In the genomic region with DNA sequence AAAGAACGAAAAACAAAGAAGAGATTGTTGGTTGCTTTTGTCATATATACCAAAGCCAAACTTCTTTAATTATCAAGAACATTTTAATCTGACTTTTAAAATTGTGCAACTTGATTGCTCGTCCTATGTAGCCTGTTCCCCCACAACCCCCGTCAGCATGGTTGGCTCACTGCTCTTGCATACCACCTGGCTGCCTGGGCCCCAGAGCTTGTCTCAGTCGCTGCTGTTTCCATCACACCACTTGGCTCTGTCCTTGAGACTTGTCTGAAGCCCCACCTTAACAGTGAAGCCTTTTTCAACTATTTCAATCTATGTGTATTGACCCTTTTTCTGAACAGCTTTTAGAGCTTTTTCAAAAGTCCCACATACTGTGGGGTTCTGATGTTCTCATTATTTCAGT, we compare ENCODE assay signal across 17 cellular contexts.
DNase-seq lines count a peak whose midpoint lies in the region; ATAC-seq and TF ChIP-seq lines count a peak whose summit lies in the region.
"Had no signal": no experiment of that assay in that cellular context is flagged by ENCODE, and none has a peak within 500 bp of the region (broad histone marks: within the 10 kb centered on the region; RNA-seq: fewer than 3 reads in every experiment).

No MANE protein-coding gene starts in this region.

- WGBS in endodermal cell (ENCODE audit: insufficient coverage in 1 of 2, insufficient read length in 1 of 2), 2 experiments = 77 to 81% methylated on average over 2 to 3 of the region's 4 CpGs
- WGBS in right cardiac atrium = 58% methylated on average over 4 of the region's 4 CpGs
- 65 to 86% (median 78%) methylated on average over 4 of the region's 4 CpGs for WGBS in stomach, 5 donors

- no peak overlapping the region for H2AFZ ChIP-seq in GM23338
- no peak overlapping the region for H2AFZ ChIP-seq in KMS-11 (ENCODE audit: low read depth)

- H3K27me3 Mint-ChIP-seq in GM23338 (ENCODE audit: insufficient read depth, low read depth, poor library complexity) (peaks cover 2% of the 10 kb centered on the region), endodermal cell (ENCODE audit: insufficient read depth) (no peaks in the 10 kb centered on the region), Calu3 (ENCODE audit: unreplicated experiment) (no peaks in the 10 kb centered on the region)

- CTCF ChIA-PET in Calu3 (lab: Charles Lee) = interaction anchor here (1.0 kb wide), 1 partner anchor 9 kb away, joined by 3 read pairs; no protein-coding TSS in a partner anchor

- ATAC-seq in GM23338 (peak; percentile 76), right cardiac atrium (peak; percentile 74 to 78)
- no peak for ATAC-seq in stimulated activated naive CD8-positive, alpha-beta T cell treated with anti-CD3 and anti-CD28 coated beads, Interleukin-15, Interleukin-2, amounts not matched to agents 100 U/mL and 50 U/mL, for 24 hours
- ATAC-seq: A549; CD8-positive, alpha-beta T cell had no signal

- BruUV-seq in Calu3 (replicated peaks; lab: Mats Ljungman, UMichigan) = no TSS peak

- H3K9ac ChIP-seq in KMS-11 (no peak overlapping the region), endodermal cell (ENCODE audit: extremely low read depth, low read length, poor library complexity, severe bottlenecking) (no peak overlapping the region)

- no peaks in the 10 kb centered on the region for H3F3A ChIP-seq in GM23338 (replicated peaks; ENCODE audit: low read depth)

- H3K9me2 ChIP-seq in GM23338 (ENCODE audit: insufficient read depth) = no peaks in the 10 kb centered on the region

- H3K4me2 ChIP-seq in GM23338 (no peak overlapping the region), KMS-11 (peak overlapping the region; percentile 72)
- H3K4me2 ChIP-seq: A549 had no signal

- H3K9me3 Mint-ChIP-seq in GM23338 (no peaks in the 10 kb centered on the region), endodermal cell (no peaks in the 10 kb centered on the region), Calu3 (ENCODE audit: low read depth, unreplicated experiment) (no peaks in the 10 kb centered on the region)
- H3K9me3 Mint-ChIP-seq: CD8-positive, alpha-beta T cell; HFFc6 had no signal

- H4K20me1 ChIP-seq in GM23338 (replicated peaks; ENCODE audit: insufficient read depth) = no peaks in the 10 kb centered on the region
- H4K20me1 ChIP-seq in KMS-11 (ENCODE audit: insufficient read depth) = no peaks in the 10 kb centered on the region

- no peak for TF ChIP-seq POLR2A in stomach (IDR thresholded peaks at IDR 0.05)

- H3K36me3 Mint-ChIP-seq in GM23338 (ENCODE audit: low read depth) (no peaks in the 10 kb centered on the region), endodermal cell (ENCODE audit: low read depth) (no peaks in the 10 kb centered on the region), Calu3 (ENCODE audit: insufficient read depth, unreplicated experiment) (no peaks in the 10 kb centered on the region)
- H3K36me3 Mint-ChIP-seq: CD8-positive, alpha-beta T cell had no signal

- peak; percentile 34 for DNase-seq in GM23338 (ENCODE audit: low spot score)
- peak; percentile 63 for DNase-seq in endodermal cell
- DNase-seq in right cardiac atrium = peak in 2 of 3 donors; percentile 27 to 41
- DNase-seq in stomach = no peak
- no peak for DNase-seq in Calu3
- no peak for DNase-seq in stimulated activated naive CD8-positive, alpha-beta T cell treated with anti-CD3 and anti-CD28 coated beads, Interleukin-15, Interleukin-2, amounts not matched to agents 100 U/mL and 50 U/mL, for 24 hours
- DNase-seq: BE2C; CD8-positive, alpha-beta T cell; COR-L47; DND-41; GDM1; HCEC 1CT; HFFc6 had no signal

- H3K4me3 Mint-ChIP-seq in GM23338 (no peak overlapping the region), endodermal cell (no peak overlapping the region), Calu3 (ENCODE audit: low read depth, unreplicated experiment) (no peak overlapping the region)
- H3K4me3 Mint-ChIP-seq: CD8-positive, alpha-beta T cell; HFFc6 had no signal

- H3K27ac ChIP-seq in GM23338 (ENCODE audit: low read depth) (no peak overlapping the region), KMS-11 (peak overlapping the region; percentile 80), endodermal cell (ENCODE audit: low read depth, low read length) (no peak overlapping the region), right cardiac atrium (ENCODE audit: low read length) (no peak overlapping the region), stomach (no peak overlapping the region)
- H3K27ac ChIP-seq: A549, C4-2B, HL-60 had no signal

- no peaks in the 10 kb centered on the region for H3K36me3 ChIP-seq in GM23338 (ENCODE audit: insufficient read depth)
- H3K36me3 ChIP-seq in KMS-11 (ENCODE audit: insufficient read depth) = no peaks in the 10 kb centered on the region
- no peaks in the 10 kb centered on the region for H3K36me3 ChIP-seq in endodermal cell (ENCODE audit: control insufficient read depth, insufficient read depth, low read length)
- H3K36me3 ChIP-seq in stomach = no peaks in the 10 kb centered on the region
- H3K36me3 ChIP-seq: BE2C had no signal

- H3K4me1 ChIP-seq in GM23338 (ENCODE audit: insufficient read depth) (peaks cover 8% of the 10 kb centered on the region), KMS-11 (ENCODE audit: low read depth, poor library complexity, severe bottlenecking) (peaks cover 50% of the 10 kb centered on the region), endodermal cell (ENCODE audit: control insufficient read depth, insufficient read depth, low read length) (peaks cover 9% of the 10 kb centered on the region), right cardiac atrium (ENCODE audit: control insufficient read depth, insufficient read depth, low read length) (peaks cover 4% of the 10 kb centered on the region), stomach (no peaks in the 10 kb centered on the region)
- H3K4me1 ChIP-seq: BE2C had no signal

- H3K79me2 ChIP-seq in GM23338 (replicated peaks; ENCODE audit: insufficient read depth) (no peaks in the 10 kb centered on the region), KMS-11 (ENCODE audit: insufficient read depth, low read depth) (no peaks in the 10 kb centered on the region)

- TF ChIP-seq CTCF in GM23338 (conservative IDR thresholded peaks at IDR 0.05; ENCODE audit: low read depth in 2 of 2) (no peak), KMS-11 (conservative IDR thresholded peaks at IDR 0.05; ENCODE audit: low read depth, low read length) (no peak), endodermal cell (conservative IDR thresholded peaks at IDR 0.05) (no peak), stomach (IDR thresholded peaks at IDR 0.05) (no peak), Calu3 (IDR thresholded peaks at IDR 0.05; ENCODE audit: unreplicated experiment) (no peak)

- intact Hi-C loops in right cardiac atrium (cut with DNase I) (loop anchor here in 1 of 4 donors (10.0 kb wide), 1 partner anchor 64 kb away; no protein-coding TSS in a partner anchor), stomach (cut with DNase I; ENCODE audit: low total_unique reads) (no loop called here), Calu3 (cut with micrococcal nuclease; ENCODE audit: unreplicated experiment) (no loop called here)

- H3K9me3 ChIP-seq in endodermal cell (ENCODE audit: control insufficient read depth, low read length) (no peaks in the 10 kb centered on the region), right cardiac atrium (ENCODE audit: control insufficient read depth, low read length) (no peaks in the 10 kb centered on the region), stomach (no peaks in the 10 kb centered on the region)
- H3K9me3 ChIP-seq: A549, BE2C had no signal

- H3K4me3 ChIP-seq in GM23338 (no peak overlapping the region), KMS-11 (IDR thresholded peaks at IDR 0.05; ENCODE audit: insufficient read depth, low read depth, low read length) (no peak overlapping the region), endodermal cell (ENCODE audit: low read length) (no peak overlapping the region), right cardiac atrium (ENCODE audit: low read length) (no peak overlapping the region), stomach (no peak overlapping the region)
- H3K4me3 ChIP-seq: A549 had no signal

- H3K27ac Mint-ChIP-seq in GM23338 = peak overlapping the region; percentile 26; the same call in 1 of the 2 replicates
- H3K27ac Mint-ChIP-seq in endodermal cell = no peak overlapping the region
- H3K27ac Mint-ChIP-seq in Calu3 (ENCODE audit: unreplicated experiment) = no peak overlapping the region
- H3K27ac Mint-ChIP-seq: CD8-positive, alpha-beta T cell; HFFc6 had no signal

- H3K27me3 ChIP-seq in GM23338 (ENCODE audit: insufficient read depth) (no peaks in the 10 kb centered on the region), KMS-11 (ENCODE audit: insufficient read depth, low read depth) (no peaks in the 10 kb centered on the region), endodermal cell (ENCODE audit: control insufficient read depth, insufficient read depth, low read length, poor library complexity, severe bottlenecking) (no peaks in the 10 kb centered on the region), right cardiac atrium (ENCODE audit: control insufficient read depth, insufficient read depth) (no peaks in the 10 kb centered on the region), stomach (no peaks in the 10 kb centered on the region)
- H3K27me3 ChIP-seq: BE2C had no signal

- H3K4me1 Mint-ChIP-seq in GM23338 (peaks cover 16% of the 10 kb centered on the region), endodermal cell (peaks cover 27% of the 10 kb centered on the region), Calu3 (ENCODE audit: low read depth, unreplicated experiment) (peaks cover 11% of the 10 kb centered on the region)

- no peak for TF ChIP-seq EP300 in stomach (IDR thresholded peaks at IDR 0.05)

Comparison
In these comparisons a context has a peak if more than half of its experiments do, and no peak if none do; other contexts are left out.
1. DNase-seq: peak in GM23338 (single experiment), endodermal cell (single experiment) and right cardiac atrium (2 of 3); none in stomach (single experiment), Calu3 (single experiment) and stimulated activated naive CD8-positive, alpha-beta T cell treated with anti-CD3 and anti-CD28 coated beads, Interleukin-15, Interleukin-2, amounts not matched to agents 100 U/mL and 50 U/mL, for 24 hours (single experiment).